ENCODE assay signal across 8 cellular contexts in genomic region chr3:23945653-23945902, GRCh38. TPM values are rescaled to one million over a fixed set of nuclear protein-coding genes. Genes with fewer than 3 reads are reported as not detected.
DNase-seq lines count a peak whose midpoint lies in the region; ATAC-seq and TF ChIP-seq lines count a peak whose summit lies in the region.

No MANE protein-coding gene starts in this region.

- no peak overlapping the region for H4K8ac ChIP-seq in mesendoderm (ENCODE audit: low read depth, low read length)

- no peak overlapping the region for H3K4me2 ChIP-seq in mesendoderm (ENCODE audit: low read length)

- in situ Hi-C loops in brain microvascular endothelial cell (cut with HindIII; ENCODE audit: low pct_ligation_motif_present, low sequenced_read_pairs) (no loop called here), GM13977 (cut with MboI; ENCODE audit: low pct_unique_long_range_greater_than_20kb, low sequenced_read_pairs, unreplicated experiment) (no loop called here)

- no peaks in the 10 kb centered on the region for H3K9me3 ChIP-seq in upper lobe of right lung

- peaks cover 22% of the 10 kb centered on the region for H3K79me2 ChIP-seq in mesendoderm (ENCODE audit: control insufficient read depth, insufficient read depth, low read length)

- ATAC-seq in upper lobe of right lung (no peak), GM19467 (IDR thresholded peaks at IDR 0.05; ENCODE audit: unreplicated experiment) (no peak)

- peak overlapping the region; percentile 62 for H3K9ac ChIP-seq in mesendoderm (ENCODE audit: low read length)

- H3K4me3 Mint-ChIP-seq in activated naive CD8-positive, alpha-beta T cell, result peak overlapping the region; percentile 44
- no peak overlapping the region for H3K4me3 Mint-ChIP-seq in activated naive CD8-positive, alpha-beta T cell treated with anti-CD3 and anti-CD28 coated beads for 36 hours

- no peak overlapping the region for H2BK120ac ChIP-seq in mesendoderm (ENCODE audit: low read depth, low read length)

- peak overlapping the region; percentile 95 for H3K18ac ChIP-seq in mesendoderm (ENCODE audit: low read length)

- H2BK5ac ChIP-seq in mesendoderm (ENCODE audit: low read length), result no peak overlapping the region

- no peak overlapping the region for H4K5ac ChIP-seq in mesendoderm (ENCODE audit: low read length)

- H3K4me1 Mint-ChIP-seq in activated naive CD8-positive, alpha-beta T cell (ENCODE audit: low read depth), result peaks cover 37% of the 10 kb centered on the region
- peaks cover 42% of the 10 kb centered on the region for H3K4me1 Mint-ChIP-seq in activated naive CD8-positive, alpha-beta T cell treated with anti-CD3 and anti-CD28 coated beads for 36 hours

- peak overlapping the region; percentile 71 for H3K4me3 ChIP-seq in brain microvascular endothelial cell (ENCODE audit: low read depth, low read length)
- H3K4me3 ChIP-seq in mesendoderm (ENCODE audit: low read length), result peak overlapping the region; percentile 46
- H3K4me3 ChIP-seq in upper lobe of right lung, result peak overlapping the region; percentile 70

- WGBS in mesendoderm (ENCODE audit: extremely low coverage, insufficient coverage, low lambda C conversion rate), result no CpG with 5 or more reads among the region's 38 CpGs

- H3K4me1 ChIP-seq in mesendoderm (ENCODE audit: control insufficient read depth, low read depth, low read length) (peaks cover 14% of the 10 kb centered on the region), upper lobe of right lung (peaks cover 43% of the 10 kb centered on the region)

- DNase-seq in activated naive CD8-positive, alpha-beta T cell treated with anti-CD3 and anti-CD28 coated beads for 36 hours, result no peak
- DNase-seq in brain microvascular endothelial cell (no peak), mesendoderm (no peak), upper lobe of right lung (no peak), GM13977 (ENCODE audit: low spot score) (no peak), LoVo (ENCODE audit: low spot score) (no peak)

- no peak overlapping the region for H2AK5ac ChIP-seq in mesendoderm (ENCODE audit: low read length)

- no peaks in the 10 kb centered on the region for H3K27me3 Mint-ChIP-seq in activated naive CD8-positive, alpha-beta T cell
- peaks cover 7% of the 10 kb centered on the region for H3K27me3 Mint-ChIP-seq in activated naive CD8-positive, alpha-beta T cell treated with anti-CD3 and anti-CD28 coated beads for 36 hours

- H3K79me1 ChIP-seq in mesendoderm (ENCODE audit: low read length), result peaks cover 4% of the 10 kb centered on the region

- no peak overlapping the region for H3K4ac ChIP-seq in mesendoderm (ENCODE audit: low read depth, low read length)

- H3K36me3 Mint-ChIP-seq in activated naive CD8-positive, alpha-beta T cell, result peaks cover 6% of the 10 kb centered on the region
- peaks cover 6% of the 10 kb centered on the region for H3K36me3 Mint-ChIP-seq in activated naive CD8-positive, alpha-beta T cell treated with anti-CD3 and anti-CD28 coated beads for 36 hours

- H3K27ac ChIP-seq in brain microvascular endothelial cell, result peak overlapping the region; percentile 87
- peak overlapping the region; percentile 93 for H3K27ac ChIP-seq in mesendoderm (ENCODE audit: low read depth, low read length)
- peak overlapping the region; percentile 93 for H3K27ac ChIP-seq in upper lobe of right lung

- H3K27me3 ChIP-seq in brain microvascular endothelial cell (replicated peaks) (no peaks in the 10 kb centered on the region), mesendoderm (ENCODE audit: insufficient read depth, low read length, poor library complexity) (no peaks in the 10 kb centered on the region), upper lobe of right lung (no peaks in the 10 kb centered on the region)

- intact Hi-C loops in upper lobe of right lung (cut with DNase I), result no loop called here

- H3K27ac Mint-ChIP-seq in activated naive CD8-positive, alpha-beta T cell, result no peak overlapping the region
- no peak overlapping the region for H3K27ac Mint-ChIP-seq in activated naive CD8-positive, alpha-beta T cell treated with anti-CD3 and anti-CD28 coated beads for 36 hours

- no peaks in the 10 kb centered on the region for H3K9me3 Mint-ChIP-seq in activated naive CD8-positive, alpha-beta T cell (ENCODE audit: low read depth)
- H3K9me3 Mint-ChIP-seq in activated naive CD8-positive, alpha-beta T cell treated with anti-CD3 and anti-CD28 coated beads for 36 hours, result no peaks in the 10 kb centered on the region

- no peak overlapping the region for H3K23ac ChIP-seq in mesendoderm (ENCODE audit: low read length)

- TF ChIP-seq CTCF in brain microvascular endothelial cell (IDR thresholded peaks at IDR 0.05; ENCODE audit: low read depth, low read length, missing control alignments), result no peak
- TF ChIP-seq CTCF in upper lobe of right lung (IDR thresholded peaks at IDR 0.05), result no peak
- TF ChIP-seq CTCF in GM13977 (IDR thresholded peaks at IDR 0.05; ENCODE audit: extremely low read depth, insufficient read depth, missing control alignments), result no peak

- no peaks in the 10 kb centered on the region for H3K36me3 ChIP-seq in brain microvascular endothelial cell (replicated peaks)
- no peaks in the 10 kb centered on the region for H3K36me3 ChIP-seq in mesendoderm (ENCODE audit: control insufficient read depth, insufficient read depth, low read length)
- H3K36me3 ChIP-seq in upper lobe of right lung, result no peaks in the 10 kb centered on the region

- peak overlapping the region; percentile 80 for H3K56ac ChIP-seq in mesendoderm (ENCODE audit: low read length)

- H2BK15ac ChIP-seq in mesendoderm (replicated peaks; ENCODE audit: low read depth), result no peak overlapping the region

RNA-seq across cellular contexts. Expression of gene NR1D2, which starts 0.5 kb away (rescaled TPM):
- 1 to 10 TPM; 4.8 to 5.0 TPM for total RNA-seq in activated naive CD8-positive, alpha-beta T cell treated with anti-CD3 and anti-CD28 coated beads for 36 hours
- 6.5 TPM for polyA plus RNA-seq in mesendoderm (2013, experiment 1 of 2)
- 6.5 TPM for polyA plus RNA-seq in mesendoderm (2013, experiment 2 of 2)
- 62.1 TPM for total RNA-seq in upper lobe of right lung

RNA-seq across cellular contexts. Expression of gene RPL15, which starts 28.6 kb away (rescaled TPM):
- total RNA-seq in activated naive CD8-positive, alpha-beta T cell treated with anti-CD3 and anti-CD28 coated beads for 36 hours, result 1,000 to 10,000 TPM; 2,473 to 2,489 TPM
- 3,038 TPM for polyA plus RNA-seq in mesendoderm (2013, experiment 1 of 2)
- polyA plus RNA-seq in mesendoderm (2013, experiment 2 of 2), result 2,986 TPM
- total RNA-seq in upper lobe of right lung, result 1,404 TPM

RNA-seq across cellular contexts. Expression of gene NKIRAS1, which starts 28.8 kb away (rescaled TPM):
- 1 to 10 TPM; 6.4 to 6.9 TPM for total RNA-seq in activated naive CD8-positive, alpha-beta T cell treated with anti-CD3 and anti-CD28 coated beads for 36 hours
- 3.7 TPM for polyA plus RNA-seq in mesendoderm (2013, experiment 1 of 2)
- polyA plus RNA-seq in mesendoderm (2013, experiment 2 of 2), result 3.5 TPM
- total RNA-seq in upper lobe of right lung, result 8.4 TPM

Comparison
In these comparisons a context has a peak if more than half of its experiments do, and no peak if none do; other contexts are left out.
1. RNA of gene NR1D2, which starts 0.5 kb away (total RNA-seq): 62.1 TPM in upper lobe of right lung (single experiment); 4.8 to 5.0 TPM in activated naive CD8-positive, alpha-beta T cell treated with anti-CD3 and anti-CD28 coated beads for 36 hours; every median in the first group is over 10 times any median in the second.
2. Peak in every context shown above with its lines, with median percentiles within 50 percentile points of each other: H3K27ac ChIP-seq and H3K4me3 ChIP-seq.